In genomic region chr22:37303821-37304274, GRCh38 we compare ENCODE assay signal across 8 cellular contexts. TPM values are rescaled to one million over a fixed set of nuclear protein-coding genes. Genes with fewer than 3 reads are reported as not detected.
DNase-seq lines count a peak whose midpoint lies in the region; ATAC-seq and TF ChIP-seq lines count a peak whose summit lies in the region.

No MANE protein-coding gene starts in this region.

- H3K36me3 Mint-ChIP-seq in activated naive CD4-positive, alpha-beta T cell treated with anti-CD3 and anti-CD28 coated beads, Interleukin-2, amount 50 U/mL, for 72 hours: peaks cover 18 to 54% of the 10 kb centered on the region in 2 donors

- intact Hi-C loops in mucosa of descending colon (cut with DNase I, micrococcal nuclease) (no loop called here), stomach (cut with DNase I; ENCODE audit: low total_unique reads) (no loop called here)

- peak; percentile 59 to 72 for ATAC-seq in activated naive CD4-positive, alpha-beta T cell treated with anti-CD3 and anti-CD28 coated beads, Interleukin-2, amount 50 U/mL, for 72 hours
- ATAC-seq in mucosa of descending colon: peak; percentile 14

- H3K9me3 ChIP-seq in mucosa of descending colon (no peaks in the 10 kb centered on the region), stomach (no peaks in the 10 kb centered on the region)

- peak overlapping the region in 2 of 5 donors; percentile 32 to 51 for H3K27ac ChIP-seq in stomach

- DNase-seq in AML-193 (lab: John Stamatoyannopoulos, UW) (peak; percentile 72 to 75), NOMO-1 treated with DMSO at 0.1 percent for 48 hours (lab: John Stamatoyannopoulos, UW; ENCODE audit: unreplicated experiment) (peak; percentile 63), mucosa of descending colon (no peak), T-helper 9 cell (no peak), stomach (no peak), hippocampal formation (lab: John Stamatoyannopoulos, UW) (no peak), DMS114 treated with DMSO at 0.1 percent for 48 hours (lab: John Stamatoyannopoulos, UW; ENCODE audit: unreplicated experiment) (no peak)
- DNase-seq in activated naive CD4-positive, alpha-beta T cell treated with anti-CD3 and anti-CD28 coated beads, Interleukin-2, amount 50 U/mL, for 72 hours (ENCODE audit: low spot score in 2 of 2): peak; percentile 58 to 80

- TF ChIP-seq POLR2A in stomach (IDR thresholded peaks at IDR 0.05): no peak

- TF ChIP-seq CTCF in mucosa of descending colon (IDR thresholded peaks at IDR 0.05) (no peak), stomach (IDR thresholded peaks at IDR 0.05) (no peak)

- H3K36me3 ChIP-seq in mucosa of descending colon (ENCODE audit: low read depth): no peaks in the 10 kb centered on the region
- H3K36me3 ChIP-seq in stomach: peaks cover 0 to 5% (median 0%) of the 10 kb centered on the region in 4 donors

- 70 to 77% (median 76%) methylated on average over 9 of the region's 9 CpGs for WGBS in stomach, 5 donors

- no peak for TF ChIP-seq EP300 in stomach (IDR thresholded peaks at IDR 0.05)

- H3K27ac Mint-ChIP-seq in activated naive CD4-positive, alpha-beta T cell treated with anti-CD3 and anti-CD28 coated beads, Interleukin-2, amount 50 U/mL, for 72 hours: peak overlapping the region; percentile 77 to 97

- peaks cover 0 to 23% (median 0%) of the 10 kb centered on the region in 3 donors for H3K27me3 ChIP-seq in stomach

- peaks cover 7% of the 10 kb centered on the region for H3K4me1 ChIP-seq in mucosa of descending colon (ENCODE audit: low read depth)
- H3K4me1 ChIP-seq in stomach: peaks cover 20 to 82% (median 26%) of the 10 kb centered on the region in 4 donors

- H3K4me3 ChIP-seq in mucosa of descending colon (no peak overlapping the region), stomach (no peak overlapping the region)

- H3K9me3 Mint-ChIP-seq in activated naive CD4-positive, alpha-beta T cell treated with anti-CD3 and anti-CD28 coated beads, Interleukin-2, amount 50 U/mL, for 72 hours: no peaks in the 10 kb centered on the region

RNA-seq across cellular contexts. Expression of gene CYTH4, which starts 21.5 kb away (rescaled TPM):
- 10 to 100 TPM; 60.7 to 69.7 TPM for total RNA-seq in activated naive CD4-positive, alpha-beta T cell treated with anti-CD3 and anti-CD28 coated beads, Interleukin-2, amount 50 U/mL, for 72 hours
- total RNA-seq in mucosa of descending colon (10 to 100 TPM in 2 of 3 donors, 1 to 10 TPM in 1; 8.7 to 13.3 (median 11.6) TPM), stomach (10 to 100 TPM in 2 of 5 donors, 1 to 10 TPM in 2, not detected in 1; 4.2 to 77.0 (median 12.5) TPM)
- 1 to 10 TPM; 1.9 to 6.0 (median 5.0) TPM for polyA plus RNA-seq in stomach

RNA-seq across cellular contexts. Expression of gene RAC2, which starts 59.8 kb away (rescaled TPM):
- 100 to 1,000 TPM; 655 to 769 TPM for total RNA-seq in activated naive CD4-positive, alpha-beta T cell treated with anti-CD3 and anti-CD28 coated beads, Interleukin-2, amount 50 U/mL, for 72 hours
- total RNA-seq in mucosa of descending colon (10 to 100 TPM; 15.3 to 26.8 (median 16.4) TPM), stomach (10 to 100 TPM in 3 of 5 donors, 1 to 10 TPM in 2; 1.8 to 50.4 (median 14.2) TPM)
- polyA plus RNA-seq in stomach: 10 to 100 TPM; 17.6 to 23.8 (median 22.8) TPM

Comparison
In these comparisons a context has a peak if more than half of its experiments do, and no peak if none do; other contexts are left out.
1. DNase-seq: peak in AML-193 (2 of 2), NOMO-1 treated with DMSO at 0.1 percent for 48 hours (single experiment) and activated naive CD4-positive, alpha-beta T cell treated with anti-CD3 and anti-CD28 coated beads, Interleukin-2, amount 50 U/mL, for 72 hours (2 of 2); none in mucosa of descending colon (0 of 3), T-helper 9 cell (single experiment), stomach (single experiment), hippocampal formation (0 of 2) and DMS114 treated with DMSO at 0.1 percent for 48 hours (single experiment).
2. RNA of gene RAC2, which starts 59.8 kb away (total RNA-seq): 655 to 769 TPM in activated naive CD4-positive, alpha-beta T cell treated with anti-CD3 and anti-CD28 coated beads, Interleukin-2, amount 50 U/mL, for 72 hours; 15.3 to 26.8 TPM in mucosa of descending colon and 1.8 to 50.4 TPM in stomach; every median in the first group is over 10 times any median in the second.